In genomic region chrX:47650164-47651042, GRCh38 we compare ENCODE assay signal across 8 cellular contexts. TPM values are rescaled to one million over a fixed set of nuclear protein-coding genes. Genes with fewer than 3 reads are reported as not detected.
DNase-seq lines count a peak whose midpoint lies in the region; ATAC-seq and TF ChIP-seq lines count a peak whose summit lies in the region.

Gene ELK1, minus strand, starts transcription at chrX:47650563. Its CDS starts 9,122 bp downstream, at chrX:47641441.

- peaks cover 38% of the 10 kb centered on the region for H3K79me2 ChIP-seq in DOHH2 (ENCODE audit: control insufficient read depth, low read length)
- peaks cover 21% of the 10 kb centered on the region for H3K79me2 ChIP-seq in GM23338 (replicated peaks; ENCODE audit: insufficient read depth)
- H3K79me2 ChIP-seq in fibroblast of lung (ENCODE audit: control insufficient read depth, insufficient read depth, low read length) = peaks cover 23% of the 10 kb centered on the region

- H3K9me3 Mint-ChIP-seq in GM23338 = no peaks in the 10 kb centered on the region
- H3K9me3 Mint-ChIP-seq in activated T-helper 2 cell treated with anti-CD3 and anti-CD28 coated beads, Interferon-gamma antibody, Interleukin-2, Interleukin-4, amounts not matched to agents 10 μg/mL and 5 μg/mL and 100 μg/mL, durations not matched to agents 14 hours and 24 hours and 36 hours = no peaks in the 10 kb centered on the region
- H3K9me3 Mint-ChIP-seq in naive thymus-derived CD8-positive, alpha-beta T cell = no peaks in the 10 kb centered on the region

- no peaks in the 10 kb centered on the region for H4K20me1 ChIP-seq in DOHH2 (ENCODE audit: control insufficient read depth, insufficient read depth, low read depth, low read length)
- H4K20me1 ChIP-seq in GM23338 (replicated peaks; ENCODE audit: insufficient read depth) = no peaks in the 10 kb centered on the region
- no peaks in the 10 kb centered on the region for H4K20me1 ChIP-seq in fibroblast of lung (ENCODE audit: control insufficient read depth, extremely low read depth, insufficient read depth, low read length)

- H3K4me3 ChIP-seq in DOHH2 (ENCODE audit: low read length) = peak within 1 kb of the TSS; percentile 91
- peak within 1 kb of the TSS; percentile 69 for H3K4me3 ChIP-seq in GM23338
- peak within 1 kb of the TSS; percentile 65 to 77 (median 73) for H3K4me3 ChIP-seq in fibroblast of lung (replicated peaks in 1 of 4; ENCODE audit: control extremely low read depth in 1 of 4, insufficient read depth in 1 of 4, low read depth in 3 of 4, low read length in 4 of 4)

- H2AFZ ChIP-seq in GM23338 (0 out of 2 replicates have a peak within 1 kb of the TSS, but pooled peaks have one; percentile 53), fibroblast of lung (ENCODE audit: low read length) (peak within 1 kb of the TSS; percentile 31)

- H3K4me1 ChIP-seq in DOHH2 (ENCODE audit: control insufficient read depth, low read length) (peaks cover 20% of the 10 kb centered on the region), GM23338 (ENCODE audit: insufficient read depth) (peaks cover 3% of the 10 kb centered on the region; the same call in 1 of the 2 replicates), fibroblast of lung (ENCODE audit: control insufficient read depth, extremely low read depth, insufficient read depth, low read length) (peaks cover 2% of the 10 kb centered on the region)

- peak within 1 kb of the TSS; percentile 98 for H3K27ac Mint-ChIP-seq in GM23338
- H3K27ac Mint-ChIP-seq in activated T-helper 2 cell treated with anti-CD3 and anti-CD28 coated beads, Interferon-gamma antibody, Interleukin-2, Interleukin-4, amounts not matched to agents 10 μg/mL and 5 μg/mL and 100 μg/mL, durations not matched to agents 14 hours and 24 hours and 36 hours = peak within 1 kb of the TSS; percentile 97
- H3K27ac Mint-ChIP-seq in naive thymus-derived CD8-positive, alpha-beta T cell = peak within 1 kb of the TSS; percentile 93 to 98 (median 94)

- no peaks in the 10 kb centered on the region for H3K9me3 ChIP-seq in DOHH2 (ENCODE audit: control insufficient read depth, insufficient read depth, low read length)
- no peaks in the 10 kb centered on the region for H3K9me3 ChIP-seq in fibroblast of lung (ENCODE audit: control insufficient read depth, insufficient read depth, low read depth, low read length)

- peaks cover 23% of the 10 kb centered on the region for H3K36me3 ChIP-seq in DOHH2 (ENCODE audit: control insufficient read depth, low read length)
- no peaks in the 10 kb centered on the region for H3K36me3 ChIP-seq in GM23338 (ENCODE audit: insufficient read depth)
- peaks cover 5% of the 10 kb centered on the region for H3K36me3 ChIP-seq in fibroblast of lung (ENCODE audit: control insufficient read depth, insufficient read depth, low read length)

- TF ChIP-seq CTCF in DOHH2 (IDR thresholded peaks at IDR 0.05; ENCODE audit: low read depth, low read length, poor library complexity, severe bottlenecking) (no peak), GM23338 (conservative IDR thresholded peaks at IDR 0.05; ENCODE audit: low read depth in 2 of 2) (no peak), fibroblast of lung (conservative IDR thresholded peaks at IDR 0.05 in 1 of 2, IDR thresholded peaks at IDR 0.05 in 1 of 2; ENCODE audit: low read depth in 1 of 2, low read length in 2 of 2) (no peak)

- no peaks in the 10 kb centered on the region for H3F3A ChIP-seq in DOHH2 (ENCODE audit: control insufficient read depth, insufficient read depth)
- H3F3A ChIP-seq in GM23338 (replicated peaks; ENCODE audit: low read depth) = no peaks in the 10 kb centered on the region

- ATAC-seq in GM23338 = peak; percentile 95
- ATAC-seq in naive thymus-derived CD8-positive, alpha-beta T cell = peak; percentile 91 to 93

- intact Hi-C loops in activated T-helper 2 cell treated with anti-CD3 and anti-CD28 coated beads, Interferon-gamma antibody, Interleukin-2, Interleukin-4, amounts not matched to agents 10 μg/mL and 5 μg/mL and 100 μg/mL, durations not matched to agents 14 hours and 24 hours and 36 hours (cut with micrococcal nuclease) = loop anchor here (1.0 to 10.0 kb wide), 6 partner anchors 8 to 432 kb away; partner anchors contain the start of genes ARAF, CDK16 and ZNF81

- H3K27me3 ChIP-seq in DOHH2 (ENCODE audit: control insufficient read depth, low read length) = no peaks in the 10 kb centered on the region
- H3K27me3 ChIP-seq in GM23338 (ENCODE audit: insufficient read depth) = no peaks in the 10 kb centered on the region
- H3K27me3 ChIP-seq in fibroblast of lung (ENCODE audit: control insufficient read depth, insufficient read depth, low read length) = no peaks in the 10 kb centered on the region

- POLR2A ChIA-PET in naive thymus-derived CD8-positive, alpha-beta T cell (lab: Charles Lee) = interaction anchor here (0.5 to 1.9 kb wide), 10 partner anchors 9 to 1352 kb away, joined by 3 to 8 read pairs (median 5); partner anchors contain the start of genes ARAF, CFP, USP11 and UXT

- H3K27me3 Mint-ChIP-seq in GM23338 (ENCODE audit: insufficient read depth, low read depth, poor library complexity) = peaks cover 6% of the 10 kb centered on the region
- H3K27me3 Mint-ChIP-seq in activated T-helper 2 cell treated with anti-CD3 and anti-CD28 coated beads, Interferon-gamma antibody, Interleukin-2, Interleukin-4, amounts not matched to agents 10 μg/mL and 5 μg/mL and 100 μg/mL, durations not matched to agents 14 hours and 24 hours and 36 hours (ENCODE audit: low read depth) = no peaks in the 10 kb centered on the region
- no peaks in the 10 kb centered on the region for H3K27me3 Mint-ChIP-seq in naive thymus-derived CD8-positive, alpha-beta T cell

- peak within 1 kb of the TSS; percentile 84 for H3K9ac ChIP-seq in fibroblast of lung (ENCODE audit: insufficient read depth, low read length)

- H3K4me2 ChIP-seq in DOHH2 (ENCODE audit: low read length) (peak within 1 kb of the TSS; percentile 85), GM23338 (peak within 1 kb of the TSS; percentile 80), fibroblast of lung (ENCODE audit: extremely low read depth, insufficient read depth, low read length) (peak within 1 kb of the TSS; percentile 79)

- H3K4me3 Mint-ChIP-seq in GM23338 = peak within 1 kb of the TSS; percentile 92
- H3K4me3 Mint-ChIP-seq in activated T-helper 2 cell treated with anti-CD3 and anti-CD28 coated beads, Interferon-gamma antibody, Interleukin-2, Interleukin-4, amounts not matched to agents 10 μg/mL and 5 μg/mL and 100 μg/mL, durations not matched to agents 14 hours and 24 hours and 36 hours (ENCODE audit: low read depth) = peak within 1 kb of the TSS; percentile 93
- peak within 1 kb of the TSS; percentile 82 to 97 (median 92) for H3K4me3 Mint-ChIP-seq in naive thymus-derived CD8-positive, alpha-beta T cell

- H3K27ac ChIP-seq in DOHH2 (ENCODE audit: low read depth, low read length) (peak within 1 kb of the TSS; percentile 34; the same call in 1 of the 2 replicates), GM23338 (ENCODE audit: low read depth) (peak within 1 kb of the TSS; percentile 70), fibroblast of lung (ENCODE audit: insufficient read depth, low read length) (peak within 1 kb of the TSS; percentile 89)

- DNase-seq in GM23338 (ENCODE audit: low spot score) (peak; percentile 94), LHCN-M2 (ENCODE audit: low read depth) (peak; percentile 97), RPMI8226 (peak; percentile 96), fibroblast of lung (ENCODE audit: low read depth in 2 of 2) (peak; percentile 98 to 99)
- peak; percentile 89 for DNase-seq in activated T-helper 2 cell treated with anti-CD3 and anti-CD28 coated beads, Interferon-gamma antibody, Interleukin-2, Interleukin-4, amounts not matched to agents 10 μg/mL and 5 μg/mL and 100 μg/mL, durations not matched to agents 14 hours and 24 hours and 36 hours (ENCODE audit: low spot score)
- peak; percentile 74 to 96 (median 90) for DNase-seq in naive thymus-derived CD8-positive, alpha-beta T cell
- DNase-seq in stimulated activated naive CD4-positive, alpha-beta T cell (lab: John Stamatoyannopoulos, UW) = peak; percentile 78 to 91 (median 87)

- peaks cover 21% of the 10 kb centered on the region for H3K4me1 Mint-ChIP-seq in GM23338
- H3K4me1 Mint-ChIP-seq in activated T-helper 2 cell treated with anti-CD3 and anti-CD28 coated beads, Interferon-gamma antibody, Interleukin-2, Interleukin-4, amounts not matched to agents 10 μg/mL and 5 μg/mL and 100 μg/mL, durations not matched to agents 14 hours and 24 hours and 36 hours (ENCODE audit: low read depth) = peaks cover 50% of the 10 kb centered on the region
- peaks cover 26 to 47% (median 39%) of the 10 kb centered on the region in 4 donors for H3K4me1 Mint-ChIP-seq in naive thymus-derived CD8-positive, alpha-beta T cell

- H3K36me3 Mint-ChIP-seq in GM23338 (ENCODE audit: low read depth) = peaks cover 32% of the 10 kb centered on the region
- H3K36me3 Mint-ChIP-seq in activated T-helper 2 cell treated with anti-CD3 and anti-CD28 coated beads, Interferon-gamma antibody, Interleukin-2, Interleukin-4, amounts not matched to agents 10 μg/mL and 5 μg/mL and 100 μg/mL, durations not matched to agents 14 hours and 24 hours and 36 hours (ENCODE audit: low read depth) = peaks cover 70% of the 10 kb centered on the region
- peaks cover 0 to 56% (median 4%) of the 10 kb centered on the region in 3 donors for H3K36me3 Mint-ChIP-seq in naive thymus-derived CD8-positive, alpha-beta T cell

- H3K9me2 ChIP-seq in DOHH2 (replicated peaks; ENCODE audit: control insufficient read depth, low read length) (no peaks in the 10 kb centered on the region), GM23338 (ENCODE audit: insufficient read depth) (no peaks in the 10 kb centered on the region)

TF ChIP-seq in GM23338, 12 proteins besides CTCF, POLR2A, EP300 and RAD21 (continues in another document):
- no peak for TF ChIP-seq NANOG (IDR thresholded peaks at IDR 0.05; ENCODE audit: borderline replicate concordance)
- no peak for TF ChIP-seq ZNF331 (CRISPR knock-in tag; IDR thresholded peaks at IDR 0.05; ENCODE audit: low read depth)

RNA-seq across cellular contexts. Expression of gene ELK1, which starts in this region (rescaled TPM):
- total RNA-seq in GM23338 (2014; rRNA removed; shearing (Covaris generic)) = 24.4 and 39.5 TPM in 2 replicates
- polyA plus RNA-seq in GM23338 (2016; fragmentation: Nextera tagmentation; extraction: Ambion mirVana) (17.9 and 19.2 TPM in 2 replicates), fibroblast of lung (25.3 and 27.5 TPM in 2 replicates)
- total RNA-seq in LHCN-M2 (2014; rRNA removed) (44.2 and 46.8 TPM in 2 replicates), fibroblast of lung (13.9 and 14.4 TPM in 2 replicates)
- 25.2 TPM for polyA plus RNA-seq in LHCN-M2 (2012)
- total RNA-seq in activated T-helper 2 cell treated with anti-CD3 and anti-CD28 coated beads, Interferon-gamma antibody, Interleukin-2, Interleukin-4, amounts not matched to agents 10 μg/mL and 5 μg/mL and 100 μg/mL, durations not matched to agents 14 hours and 24 hours and 36 hours = 108 and 110 TPM in 2 replicates
- polyA plus RNA-seq in fibroblast of lung (2012) = 27.8 and 36.7 TPM in 2 replicates
- polyA minus RNA-seq in fibroblast of lung (ENCODE audit: low replicate concordance) = 32.3 and 51.8 TPM in 2 replicates
- 10 to 100 TPM; 32.3 to 36.4 TPM for total RNA-seq in naive thymus-derived CD8-positive, alpha-beta T cell
- polyA plus RNA-seq in naive thymus-derived CD8-positive, alpha-beta T cell = 10 to 100 TPM; 15.2 to 19.1 (median 17.2) TPM

Comparison
In these comparisons a context has a peak if more than half of its experiments do, and no peak if none do; other contexts are left out.
1. Peak in every context shown above with its lines: DNase-seq, ATAC-seq, H3K4me3 ChIP-seq and H3K27ac ChIP-seq.
2. H3K27ac ChIP-seq: peak in every context shown above with its lines; median percentile 89 in fibroblast of lung; 70 in GM23338; 34 in DOHH2.